In genomic region chr2:235924675-235925063, GRCh38 we compare ENCODE assay signal across 1 cellular context.
TF ChIP-seq lines count a peak whose summit lies in the region.

No MANE protein-coding gene starts in this region.

TF ChIP-seq in HepG2, 621 proteins besides CTCF, POLR2A, EP300 and RAD21 (continued from another document and continues in another):
- no peak for TF ChIP-seq ZNF704 (CRISPR knock-in tag; IDR thresholded peaks at IDR 0.05; ENCODE audit: borderline replicate concordance)
- TF ChIP-seq FOSL1 (CRISPR knock-in tag; IDR thresholded peaks at IDR 0.05; ENCODE audit: borderline replicate concordance) = peak; percentile 26; the same call in 1 of the 2 replicates
- TF ChIP-seq CBFB (CRISPR knock-in tag; IDR thresholded peaks at IDR 0.05) = no peak
- TF ChIP-seq DMTF1 (CRISPR knock-in tag; IDR thresholded peaks at IDR 0.05) = 0 out of 2 replicates have a peak, but pooled peaks have one; percentile 69
- no peak for TF ChIP-seq ZNF253 (CRISPR knock-in tag; IDR thresholded peaks at IDR 0.05; ENCODE audit: borderline replicate concordance)
- TF ChIP-seq ZBTB33 (CRISPR knock-in tag; IDR thresholded peaks at IDR 0.05) = no peak
- no peak for TF ChIP-seq ZBTB21 (CRISPR knock-in tag; IDR thresholded peaks at IDR 0.05)
- TF ChIP-seq AHR (CRISPR knock-in tag; IDR thresholded peaks at IDR 0.05) = no peak
- no peak for TF ChIP-seq ZNF674 (CRISPR knock-in tag; IDR thresholded peaks at IDR 0.05; ENCODE audit: low read depth)
- no peak for TF ChIP-seq ZNF121 (CRISPR knock-in tag; IDR thresholded peaks at IDR 0.05)
- TF ChIP-seq ZNF10 (CRISPR knock-in tag; IDR thresholded peaks at IDR 0.05; ENCODE audit: borderline replicate concordance, low read depth) = no peak
- no peak for TF ChIP-seq DR1 (CRISPR knock-in tag; IDR thresholded peaks at IDR 0.05)
- no peak; the same call in 1 of the 2 replicates for TF ChIP-seq FOXJ3 (CRISPR knock-in tag; IDR thresholded peaks at IDR 0.05; ENCODE audit: borderline replicate concordance)
- TF ChIP-seq RFX1 (IDR thresholded peaks at IDR 0.05) = no peak
- no peak for TF ChIP-seq ZNF749 (CRISPR knock-in tag; IDR thresholded peaks at IDR 0.05; ENCODE audit: borderline replicate concordance)
- TF ChIP-seq SP1 (IDR thresholded peaks at IDR 0.05) = no peak
- no peak for TF ChIP-seq SP1 (CRISPR knock-in tag; IDR thresholded peaks at IDR 0.05)
- no peak for TF ChIP-seq THAP7 (CRISPR knock-in tag; IDR thresholded peaks at IDR 0.05)
- no peak for TF ChIP-seq NR3C1 (CRISPR knock-in tag; IDR thresholded peaks at IDR 0.05)
- TF ChIP-seq FOXA3 (CRISPR knock-in tag; IDR thresholded peaks at IDR 0.05) = peak; percentile 78
- no peak for TF ChIP-seq MXD3 (CRISPR knock-in tag; IDR thresholded peaks at IDR 0.05)
- TF ChIP-seq ZNF616 (CRISPR knock-in tag; IDR thresholded peaks at IDR 0.05; ENCODE audit: low read depth) = no peak
- TF ChIP-seq ZSCAN31 (CRISPR knock-in tag; IDR thresholded peaks at IDR 0.05; ENCODE audit: low read depth) = no peak
- no peak for TF ChIP-seq ZNF75D (CRISPR knock-in tag; IDR thresholded peaks at IDR 0.05; ENCODE audit: borderline replicate concordance)
- no peak for TF ChIP-seq ZNF660 (CRISPR knock-in tag; IDR thresholded peaks at IDR 0.05; ENCODE audit: borderline replicate concordance, low read depth)
- peak; percentile 49; the same call in 1 of the 2 replicates for TF ChIP-seq FOXK2 (IDR thresholded peaks at IDR 0.05)
- no peak for TF ChIP-seq ZNF17 (CRISPR knock-in tag; IDR thresholded peaks at IDR 0.05)
- no peak for TF ChIP-seq PHB2 (IDR thresholded peaks at IDR 0.05; ENCODE audit: partially characterized antibody)
- TF ChIP-seq ZNF720 (CRISPR knock-in tag; IDR thresholded peaks at IDR 0.05) = no peak
- TF ChIP-seq CHD2 (IDR thresholded peaks at IDR 0.05; ENCODE audit: low read depth, low read length) = no peak
- TF ChIP-seq ZBTB43 (CRISPR knock-in tag; conservative IDR thresholded peaks at IDR 0.05) = 0 out of 2 replicates have a peak, but pooled peaks have one; percentile 8
- TF ChIP-seq ZNF251 (CRISPR knock-in tag; IDR thresholded peaks at IDR 0.05) = no peak
- no peak for TF ChIP-seq ZNF7 (CRISPR knock-in tag; IDR thresholded peaks at IDR 0.05)
- no peak for TF ChIP-seq ZNF317 (CRISPR knock-in tag; IDR thresholded peaks at IDR 0.05)
- no peak for TF ChIP-seq ZFP82 (CRISPR knock-in tag; IDR thresholded peaks at IDR 0.05; ENCODE audit: borderline replicate concordance)
- no peak for TF ChIP-seq SIN3B (IDR thresholded peaks at IDR 0.05; ENCODE audit: low read length)
- no peak for TF ChIP-seq AGO1 (IDR thresholded peaks at IDR 0.05; ENCODE audit: low read depth, low read length, poor library complexity, severe bottlenecking)
- no peak for TF ChIP-seq GABPA (IDR thresholded peaks at IDR 0.05; ENCODE audit: low read depth, low read length)
- no peak for TF ChIP-seq GABPA (CRISPR knock-in tag; IDR thresholded peaks at IDR 0.05; ENCODE audit: low read depth)
- TF ChIP-seq THAP9 (CRISPR knock-in tag; IDR thresholded peaks at IDR 0.05; ENCODE audit: borderline replicate concordance) = no peak; the same call in 1 of the 2 replicates
- peak; percentile 81 for TF ChIP-seq PHF21A (CRISPR knock-in tag; IDR thresholded peaks at IDR 0.05)
- no peak for TF ChIP-seq HMGXB3 (CRISPR knock-in tag; IDR thresholded peaks at IDR 0.05; ENCODE audit: borderline replicate concordance)
- no peak for TF ChIP-seq RFXAP (CRISPR knock-in tag; IDR thresholded peaks at IDR 0.05; ENCODE audit: borderline replicate concordance)
- TF ChIP-seq ZNF235 (CRISPR knock-in tag; IDR thresholded peaks at IDR 0.05; ENCODE audit: borderline replicate concordance) = no peak
- no peak for TF ChIP-seq ZNF350 (CRISPR knock-in tag; IDR thresholded peaks at IDR 0.05; ENCODE audit: borderline replicate concordance, low read depth)
- TF ChIP-seq POLR2AphosphoS2 (IDR thresholded peaks at IDR 0.05; ENCODE audit: low read depth, low read length) = no peak
- 0 out of 2 replicates have a peak, but pooled peaks have one; percentile 45 for TF ChIP-seq ZNF788 (CRISPR knock-in tag; IDR thresholded peaks at IDR 0.05; ENCODE audit: borderline replicate concordance)
- TF ChIP-seq SAFB2 (CRISPR knock-in tag; IDR thresholded peaks at IDR 0.05; ENCODE audit: borderline replicate concordance, low read depth) = no peak
- no peak for TF ChIP-seq POLR2AphosphoS5 (IDR thresholded peaks at IDR 0.05; ENCODE audit: low read depth, low read length)
- peak; percentile 89; the same call in 1 of the 2 replicates for TF ChIP-seq DPF2 (CRISPR knock-in tag; IDR thresholded peaks at IDR 0.05; ENCODE audit: borderline replicate concordance, low read depth)
- TF ChIP-seq HIC2 (CRISPR knock-in tag; IDR thresholded peaks at IDR 0.05; ENCODE audit: low read depth) = no peak
- no peak; the same call in 1 of the 2 replicates for TF ChIP-seq MIER3 (CRISPR knock-in tag; IDR thresholded peaks at IDR 0.05; ENCODE audit: borderline replicate concordance)
